ENCODE assay signal across 34 cellular contexts in genomic region chr9:2150338-2150737, GRCh38.
"Had no signal": no experiment of that assay in that cellular context is flagged by ENCODE, and none has a peak within 500 bp of the region (broad histone marks: within the 10 kb centered on the region; RNA-seq: fewer than 3 reads in every experiment).

No MANE protein-coding gene starts in this region.

- H3K4me3 ChIP-seq: body of pancreas, esophagus squamous epithelium, gastroesophageal sphincter had no signal

- H3K36me3 ChIP-seq: WERI-Rb-1 had no signal

- DNase-seq: activated B cell treated with CpG ODN at 0.5 μM for 24 hours; activated CD4-positive, alpha-beta T cell treated with anti-CD3 and anti-CD28 coated beads for 48 hours; activated CD4-positive, alpha-beta T cell treated with anti-CD3 and anti-CD28 coated beads, Interleukin-2, amount 50 U/mL, for 1 hour; activated CD4-positive, alpha-beta T cell treated with anti-CD3 and anti-CD28 coated beads, Interleukin-2, amount 50 U/mL, for 48 hours; activated CD8-positive, alpha-beta memory T cell treated with anti-CD3 and anti-CD28 coated beads, Interleukin-2, amount 50 U/mL, for 48 hours; activated gamma-delta T cell; activated naive CD4-positive, alpha-beta T cell; activated naive CD4-positive, alpha-beta T cell treated with anti-CD3 and anti-CD28 coated beads, Interleukin-2, amount 10 ng/mL, durations not matched to agents 7 days and 5 days; activated naive CD8-positive, alpha-beta T cell treated with anti-CD3 and anti-CD28 coated beads, Interleukin-2, amount 10 ng/mL, durations not matched to agents 7 days and 5 days; activated T-cell treated with anti-CD3 and anti-CD28 coated beads for 4 hours; activated T-cell treated with anti-CD3 and anti-CD28 coated beads, Interleukin-2, amount 50 U/mL, for 24 hours; activated T-cell treated with anti-CD3 and anti-CD28 coated beads, Interleukin-2, amount 50 U/mL, for 72 hours; amniotic stem cell; aorta; body of pancreas; caudate nucleus; cortex of kidney; dermis blood vessel endothelial cell; effector CD4-positive, alpha-beta T cell; esophagus squamous epithelium; foreskin melanocyte; SW 1271; T-cell; T1000; WERI-Rb-1 had no signal

- H3K27me3 ChIP-seq: body of pancreas, esophagus squamous epithelium, gastroesophageal sphincter had no signal

- H3K9me3 ChIP-seq: body of pancreas, esophagus squamous epithelium, gastroesophageal sphincter had no signal

- ATAC-seq: activated CD4-positive, CD25-positive, alpha-beta regulatory T cell treated with anti-CD3 and anti-CD28 coated beads, Interleukin-2, amount 50 U/mL, for 24 hours; activated naive CD4-positive, alpha-beta T cell treated with anti-CD3 and anti-CD28 coated beads, Interleukin-2, amount 50 U/mL, for 72 hours; activated T-cell treated with anti-CD3 and anti-CD28 coated beads, Interleukin-2, amount 50 U/mL, for 72 hours; body of pancreas; gastroesophageal sphincter; T-cell had no signal

- H3K9me3 Mint-ChIP-seq: T-cell; T-helper 2 cell treated with Interferon-gamma antibody and Interleukin-4, amounts not matched to agents 5 μg/mL and 100 μg/mL, for 36 hours had no signal

- H3K4me3 Mint-ChIP-seq: activated B cell treated with CpG ODN at 0.5 μM for 24 hours; activated naive CD4-positive, alpha-beta T cell treated with anti-CD3 and anti-CD28 coated beads, Interleukin-2, amount 10 ng/mL, durations not matched to agents 7 days and 5 days; activated naive CD8-positive, alpha-beta T cell treated with anti-CD3 and anti-CD28 coated beads, Interleukin-2, amount 10 ng/mL, durations not matched to agents 7 days and 5 days; activated T-cell treated with anti-CD3 and anti-CD28 coated beads, Interleukin-2, amount 50 U/mL, for 24 hours; activated T-cell treated with anti-CD3 and anti-CD28 coated beads, Interleukin-2, amount 50 U/mL, for 72 hours; T-cell; T-helper 1 cell treated with Interleukin-12 subunit alpha and Interleukin-12 subunit beta and Interleukin-4 antibody, amounts not matched to agents 30 μg/mL and 1 μg/mL, for 36 hours; T-helper 2 cell treated with Interferon-gamma antibody and Interleukin-4, amounts not matched to agents 5 μg/mL and 100 μg/mL, for 36 hours had no signal

- H3K4me1 ChIP-seq: body of pancreas had no signal

- H3K27me3 Mint-ChIP-seq: activated B cell treated with CpG ODN at 0.5 μM for 24 hours; activated naive CD4-positive, alpha-beta T cell treated with anti-CD3 and anti-CD28 coated beads, Interleukin-2, amount 10 ng/mL, durations not matched to agents 7 days and 5 days; activated naive CD8-positive, alpha-beta T cell treated with anti-CD3 and anti-CD28 coated beads, Interleukin-2, amount 10 ng/mL, durations not matched to agents 7 days and 5 days; activated T-cell treated with anti-CD3 and anti-CD28 coated beads, Interleukin-2, amount 50 U/mL, for 24 hours; T-cell had no signal

- H3K27ac ChIP-seq: body of pancreas, epithelial cell of prostate, esophagus squamous epithelium, gastroesophageal sphincter, WERI-Rb-1 had no signal

- H3K27ac Mint-ChIP-seq: activated naive CD4-positive, alpha-beta T cell treated with anti-CD3 and anti-CD28 coated beads, Interleukin-2, amount 10 ng/mL, durations not matched to agents 7 days and 5 days; activated naive CD4-positive, alpha-beta T cell treated with anti-CD3 and anti-CD28 coated beads, Interleukin-2, amount 50 U/mL, for 72 hours; activated naive CD8-positive, alpha-beta T cell treated with anti-CD3 and anti-CD28 coated beads, Interleukin-2, amount 10 ng/mL, durations not matched to agents 7 days and 5 days; activated T-cell treated with anti-CD3 and anti-CD28 coated beads, Interleukin-2, amount 50 U/mL, for 72 hours; T-helper 1 cell treated with Interleukin-12 subunit alpha and Interleukin-12 subunit beta and Interleukin-4 antibody, amounts not matched to agents 30 μg/mL and 1 μg/mL, for 36 hours; T-helper 2 cell treated with Interferon-gamma antibody and Interleukin-4, amounts not matched to agents 5 μg/mL and 100 μg/mL, for 36 hours had no signal

- FAIRE-seq: colon, endometrium, endothelial cell of umbilical vein had no signal
